Comparison of ENCODE assay signal across 25 cellular contexts in genomic region chr2:24566630-24567029, GRCh38.
"Had no signal": no experiment of that assay in that cellular context is flagged by ENCODE, and none has a peak within 500 bp of the region (broad histone marks: within the 10 kb centered on the region; RNA-seq: fewer than 3 reads in every experiment).

No MANE protein-coding gene starts in this region.

- H3K4me3 ChIP-seq: dorsolateral prefrontal cortex, gastrocnemius medialis, pancreas, right lobe of liver, stomach, thyroid gland, vagina had no signal

- H3K4me1 ChIP-seq: right lobe of liver had no signal

- H3K27me3 ChIP-seq: dorsolateral prefrontal cortex, gastrocnemius medialis, pancreas, right lobe of liver, stomach, thyroid gland, vagina had no signal

- ATAC-seq: esophagus mucosa; gastrocnemius medialis; left lobe of liver; naive thymus-derived CD8-positive, alpha-beta T cell; pancreas had no signal

- H3K27ac ChIP-seq: dorsolateral prefrontal cortex, epithelial cell of prostate, gastrocnemius medialis, pancreas, right lobe of liver, stomach, thyroid gland, vagina had no signal

- DNase-seq: dorsolateral prefrontal cortex; effector CD4-positive, alpha-beta T cell; foreskin fibroblast; gastrocnemius medialis; mammary epithelial cell; mesendoderm; midbrain; naive thymus-derived CD8-positive, alpha-beta T cell; nephron progenitor cell; occipital lobe; retina; right lobe of liver; small intestine; stimulated activated CD4-positive, alpha-beta T cell treated with anti-CD3 and anti-CD28 coated beads, Interleukin-15, amount 100 ng/mL, for 24 hours; stimulated activated CD4-positive, alpha-beta T cell treated with anti-CD3 and anti-CD28 coated beads, Interleukin-2, amount 100 ng/mL, for 48 hours; stimulated activated CD8-positive, alpha-beta memory T cell treated with anti-CD3 and anti-CD28 coated beads, Interleukin-4, amount 100 ng/mL, for 48 hours; stimulated activated naive CD4-positive, alpha-beta T cell treated with Interleukin-2 at 50 U/mL for 16 hours; stomach; thyroid gland; trophoblast cell had no signal

- H3K36me3 ChIP-seq: pancreas, right lobe of liver, thyroid gland had no signal

- H3K9me3 ChIP-seq: gastrocnemius medialis, pancreas, right lobe of liver, thyroid gland, vagina had no signal
